In the genomic region with DNA sequence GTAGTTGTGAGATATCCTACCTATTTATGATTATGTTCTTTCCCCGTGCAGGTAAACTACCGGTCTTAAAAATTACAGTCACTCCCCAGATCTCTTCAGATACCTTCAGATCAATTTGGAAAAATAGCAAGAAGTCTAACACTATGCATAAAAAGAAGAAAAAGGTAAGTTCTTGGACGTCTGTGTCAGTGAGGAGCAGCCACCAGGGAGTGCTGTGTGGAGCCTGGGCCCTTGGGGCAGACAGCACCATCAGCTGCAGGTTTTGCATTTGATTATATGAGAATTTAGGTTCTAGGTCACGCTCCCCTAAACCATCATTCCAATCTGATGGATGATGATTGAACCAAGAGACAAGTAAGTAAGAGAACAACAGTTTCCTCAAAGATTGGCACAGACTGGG, we compare ENCODE assay signal across 2 cellular contexts.
TF ChIP-seq lines count a peak whose summit lies in the region.

No MANE protein-coding gene starts in this region.

TF ChIP-seq in IMR-90, 13 proteins besides CTCF, POLR2A, EP300 and RAD21:
- TF ChIP-seq MAFK (IDR thresholded peaks at IDR 0.05; ENCODE audit: low read depth, low read length): no peak
- no peak for TF ChIP-seq MXI1 (IDR thresholded peaks at IDR 0.05; ENCODE audit: borderline replicate concordance, low read depth, low read length)
- TF ChIP-seq, protein P1, sequence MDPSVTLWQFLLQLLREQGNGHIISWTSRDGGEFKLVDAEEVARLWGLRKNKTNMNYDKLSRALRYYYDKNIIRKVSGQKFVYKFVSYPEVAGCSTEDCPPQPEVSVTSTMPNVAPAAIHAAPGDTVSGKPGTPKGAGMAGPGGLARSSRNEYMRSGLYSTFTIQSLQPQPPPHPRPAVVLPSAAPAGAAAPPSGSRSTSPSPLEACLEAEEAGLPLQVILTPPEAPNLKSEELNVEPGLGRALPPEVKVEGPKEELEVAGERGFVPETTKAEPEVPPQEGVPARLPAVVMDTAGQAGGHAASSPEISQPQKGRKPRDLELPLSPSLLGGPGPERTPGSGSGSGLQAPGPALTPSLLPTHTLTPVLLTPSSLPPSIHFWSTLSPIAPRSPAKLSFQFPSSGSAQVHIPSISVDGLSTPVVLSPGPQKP (IDR thresholded peaks at IDR 0.05; ENCODE audit: borderline replicate concordance, low read depth, low read length): no peak
- no peak for TF ChIP-seq SMC3 (IDR thresholded peaks at IDR 0.05; ENCODE audit: low read depth, low read length)
- no peak for TF ChIP-seq CEBPB (IDR thresholded peaks at IDR 0.05; ENCODE audit: low read depth, low read length)
- TF ChIP-seq NFE2L2 (IDR thresholded peaks at IDR 0.05; ENCODE audit: low read depth, low read length): no peak
- TF ChIP-seq, protein P2, sequence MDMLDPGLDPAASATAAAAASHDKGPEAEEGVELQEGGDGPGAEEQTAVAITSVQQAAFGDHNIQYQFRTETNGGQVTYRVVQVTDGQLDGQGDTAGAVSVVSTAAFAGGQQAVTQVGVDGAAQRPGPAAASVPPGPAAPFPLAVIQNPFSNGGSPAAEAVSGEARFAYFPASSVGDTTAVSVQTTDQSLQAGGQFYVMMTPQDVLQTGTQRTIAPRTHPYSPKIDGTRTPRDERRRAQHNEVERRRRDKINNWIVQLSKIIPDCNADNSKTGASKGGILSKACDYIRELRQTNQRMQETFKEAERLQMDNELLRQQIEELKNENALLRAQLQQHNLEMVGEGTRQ (IDR thresholded peaks at IDR 0.05; ENCODE audit: low read depth, low read length): no peak
- TF ChIP-seq MAZ (IDR thresholded peaks at IDR 0.05; ENCODE audit: borderline replicate concordance, low read depth, low read length): no peak
- no peak for TF ChIP-seq RCOR1 (IDR thresholded peaks at IDR 0.05; ENCODE audit: insufficient replicate concordance, low read length)
- no peak for TF ChIP-seq FOS (IDR thresholded peaks at IDR 0.05; ENCODE audit: low read depth, low read length)
- no peak for TF ChIP-seq BHLHE40 (IDR thresholded peaks at IDR 0.05; ENCODE audit: low read depth, low read length)
- no peak for TF ChIP-seq CHD1 (IDR thresholded peaks at IDR 0.05; ENCODE audit: low read depth, low read length)

TF ChIP-seq in WTC11, 78 proteins besides CTCF, POLR2A, EP300 and RAD21:
- TF ChIP-seq CBFB (CRISPR knock-in tag; IDR thresholded peaks at IDR 0.05; ENCODE audit: low read depth) (no peak), ZNF671 (CRISPR knock-in tag; IDR thresholded peaks at IDR 0.05) (no peak)
- TF ChIP-seq, protein P3, sequence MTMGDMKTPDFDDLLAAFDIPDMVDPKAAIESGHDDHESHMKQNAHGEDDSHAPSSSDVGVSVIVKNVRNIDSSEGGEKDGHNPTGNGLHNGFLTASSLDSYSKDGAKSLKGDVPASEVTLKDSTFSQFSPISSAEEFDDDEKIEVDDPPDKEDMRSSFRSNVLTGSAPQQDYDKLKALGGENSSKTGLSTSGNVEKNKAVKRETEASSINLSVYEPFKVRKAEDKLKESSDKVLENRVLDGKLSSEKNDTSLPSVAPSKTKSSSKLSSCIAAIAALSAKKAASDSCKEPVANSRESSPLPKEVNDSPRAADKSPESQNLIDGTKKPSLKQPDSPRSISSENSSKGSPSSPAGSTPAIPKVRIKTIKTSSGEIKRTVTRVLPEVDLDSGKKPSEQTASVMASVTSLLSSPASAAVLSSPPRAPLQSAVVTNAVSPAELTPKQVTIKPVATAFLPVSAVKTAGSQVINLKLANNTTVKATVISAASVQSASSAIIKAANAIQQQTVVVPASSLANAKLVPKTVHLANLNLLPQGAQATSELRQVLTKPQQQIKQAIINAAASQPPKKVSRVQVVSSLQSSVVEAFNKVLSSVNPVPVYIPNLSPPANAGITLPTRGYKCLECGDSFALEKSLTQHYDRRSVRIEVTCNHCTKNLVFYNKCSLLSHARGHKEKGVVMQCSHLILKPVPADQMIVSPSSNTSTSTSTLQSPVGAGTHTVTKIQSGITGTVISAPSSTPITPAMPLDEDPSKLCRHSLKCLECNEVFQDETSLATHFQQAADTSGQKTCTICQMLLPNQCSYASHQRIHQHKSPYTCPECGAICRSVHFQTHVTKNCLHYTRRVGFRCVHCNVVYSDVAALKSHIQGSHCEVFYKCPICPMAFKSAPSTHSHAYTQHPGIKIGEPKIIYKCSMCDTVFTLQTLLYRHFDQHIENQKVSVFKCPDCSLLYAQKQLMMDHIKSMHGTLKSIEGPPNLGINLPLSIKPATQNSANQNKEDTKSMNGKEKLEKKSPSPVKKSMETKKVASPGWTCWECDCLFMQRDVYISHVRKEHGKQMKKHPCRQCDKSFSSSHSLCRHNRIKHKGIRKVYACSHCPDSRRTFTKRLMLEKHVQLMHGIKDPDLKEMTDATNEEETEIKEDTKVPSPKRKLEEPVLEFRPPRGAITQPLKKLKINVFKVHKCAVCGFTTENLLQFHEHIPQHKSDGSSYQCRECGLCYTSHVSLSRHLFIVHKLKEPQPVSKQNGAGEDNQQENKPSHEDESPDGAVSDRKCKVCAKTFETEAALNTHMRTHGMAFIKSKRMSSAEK (CRISPR knock-in tag; IDR thresholded peaks at IDR 0.05; ENCODE audit: borderline replicate concordance): no peak
